In genomic region chr14:65824285-65824977, GRCh38 we compare ENCODE assay signal across 8 cellular contexts.
DNase-seq lines count a peak whose midpoint lies in the region; ATAC-seq and TF ChIP-seq lines count a peak whose summit lies in the region.

No MANE protein-coding gene starts in this region.

- no peak overlapping the region for H3K4me3 Mint-ChIP-seq in activated T-cell treated with anti-CD3 and anti-CD28 coated beads, Interleukin-2, amount 50 U/mL, for 24 hours

- TF ChIP-seq EP300 in tibial nerve (IDR thresholded peaks at IDR 0.05): no peak

- no peaks in the 10 kb centered on the region for H3K9me3 ChIP-seq in OCI-LY1 (ENCODE audit: low read length)
- no peaks in the 10 kb centered on the region for H3K9me3 ChIP-seq in tibial nerve

- no peaks in the 10 kb centered on the region for H4K20me1 ChIP-seq in OCI-LY1 (ENCODE audit: insufficient read depth, low read length)

- 18 to 24% methylated on average over 4 of the region's 4 CpGs for WGBS in tibial nerve, 2 donors

- H3K27ac Mint-ChIP-seq in activated T-cell treated with anti-CD3 and anti-CD28 coated beads, Interleukin-2, amount 50 U/mL, for 24 hours: no peak overlapping the region

- TF ChIP-seq CTCF in AG04449 (IDR thresholded peaks at IDR 0.05; ENCODE audit: insufficient read depth, low read length, missing control alignments) (peak; percentile 87), OCI-LY1 (IDR thresholded peaks at IDR 0.05; ENCODE audit: low read length) (peak; percentile 95), fibroblast of mammary gland (conservative IDR thresholded peaks at IDR 0.05; ENCODE audit: control insufficient read depth, insufficient read depth, low read depth, low read length) (peak; percentile 98), tibial nerve (IDR thresholded peaks at IDR 0.05) (peak; percentile 80 to 94 (median 86))

- H3K9me2 ChIP-seq in OCI-LY1 (ENCODE audit: low read depth, low read length): no peaks in the 10 kb centered on the region

- H3K4me1 ChIP-seq in OCI-LY1 (ENCODE audit: insufficient read depth, low read length, severe bottlenecking): no peaks in the 10 kb centered on the region
- H3K4me1 ChIP-seq in tibial nerve: peaks cover 0 to 5% (median 0%) of the 10 kb centered on the region in 4 donors

- H3K36me3 ChIP-seq in OCI-LY1 (ENCODE audit: insufficient read depth, low read length) (no peaks in the 10 kb centered on the region), tibial nerve (no peaks in the 10 kb centered on the region)

- H3K27me3 Mint-ChIP-seq in activated T-cell treated with anti-CD3 and anti-CD28 coated beads, Interleukin-2, amount 50 U/mL, for 24 hours: no peaks in the 10 kb centered on the region

- DNase-seq in AG04449 (ENCODE audit: low read depth, low spot score) (peak; percentile 21), HUDEP-2 (lab: John Stamatoyannopoulos, UW; ENCODE audit: unreplicated experiment in 76 of 76) (peak in 54 of 76 experiments; percentile 1 to 74 (median 21)), fibroblast of mammary gland (ENCODE audit: low read depth) (peak; percentile 74), nucleus accumbens (lab: John Stamatoyannopoulos, UW) (peak in 39 of 56 donors; percentile 1 to 53 (median 14)), tibial nerve (ENCODE audit: low spot score in 2 of 2) (peak in 1 of 2 donors; percentile 74)
- DNase-seq in activated T-cell treated with anti-CD3 and anti-CD28 coated beads, Interleukin-2, amount 50 U/mL, for 24 hours: peak; percentile 53

- CTCF ChIA-PET in AG04449 (lab: Yijun Ruan, JAX): interaction anchor here (0.6 to 13.3 kb wide), 59 partner anchors 9 to 683 kb away, joined by 3 to 201 read pairs (median 4); partner anchors contain the start of gene FUT8

- POLR2A ChIA-PET in AG04449 (lab: Yijun Ruan, JAX): no interaction called here

- H3K79me2 ChIP-seq in OCI-LY1 (ENCODE audit: insufficient read depth, low read length): no peaks in the 10 kb centered on the region

- no peaks in the 10 kb centered on the region for H3K9me3 Mint-ChIP-seq in activated T-cell treated with anti-CD3 and anti-CD28 coated beads, Interleukin-2, amount 50 U/mL, for 24 hours

- H3K4me1 Mint-ChIP-seq in activated T-cell treated with anti-CD3 and anti-CD28 coated beads, Interleukin-2, amount 50 U/mL, for 24 hours (ENCODE audit: low read depth): peaks cover 7% of the 10 kb centered on the region

- TF ChIP-seq POLR2A in tibial nerve (IDR thresholded peaks at IDR 0.05): no peak

- H3K27ac ChIP-seq in OCI-LY1 (ENCODE audit: low read depth, low read length, poor library complexity, severe bottlenecking) (no peak overlapping the region), tibial nerve (no peak overlapping the region)

- H3K27me3 ChIP-seq in OCI-LY1 (ENCODE audit: insufficient read depth, low read length) (no peaks in the 10 kb centered on the region; the same call in 1 of the 2 replicates), tibial nerve (no peaks in the 10 kb centered on the region)

- H3F3A ChIP-seq in OCI-LY1 (ENCODE audit: insufficient read depth, low read length): no peaks in the 10 kb centered on the region

- H2AFZ ChIP-seq in OCI-LY1 (ENCODE audit: low read length): no peak overlapping the region

- H3K9ac ChIP-seq in OCI-LY1 (ENCODE audit: low read length): no peak overlapping the region

- no peaks in the 10 kb centered on the region for H3K36me3 Mint-ChIP-seq in activated T-cell treated with anti-CD3 and anti-CD28 coated beads, Interleukin-2, amount 50 U/mL, for 24 hours (ENCODE audit: low read depth)

- ATAC-seq in GM18498 (IDR thresholded peaks at IDR 0.05; ENCODE audit: unreplicated experiment): peak; percentile 90

- no peak overlapping the region for H3K4me3 ChIP-seq in AG04449 (ENCODE audit: low read depth, low read length)
- no peak overlapping the region for H3K4me3 ChIP-seq in OCI-LY1 (ENCODE audit: low read depth, low read length, poor library complexity, severe bottlenecking)
- H3K4me3 ChIP-seq in fibroblast of mammary gland (ENCODE audit: control insufficient read depth, low read depth, low read length): no peak overlapping the region
- H3K4me3 ChIP-seq in tibial nerve: no peak overlapping the region

- H3K4me2 ChIP-seq in OCI-LY1 (ENCODE audit: low read length): no peak overlapping the region
